ENCODE assay signal across 9 cellular contexts in genomic region chr1:14685078-14685477, GRCh38.
"Had no signal": no experiment of that assay in that cellular context is flagged by ENCODE, and none has a peak within 500 bp of the region (broad histone marks: within the 10 kb centered on the region; RNA-seq: fewer than 3 reads in every experiment).

No MANE protein-coding gene starts in this region.

- H3K4me1 ChIP-seq: HAP-1 had no signal

- DNase-seq: GM23248, GOT3, H7, KBM-7 had no signal

- H2AFZ ChIP-seq: GM23248 had no signal

- H3K4me3 Mint-ChIP-seq: IgD-negative memory B cell had no signal

- H3K4me1 Mint-ChIP-seq: IgD-negative memory B cell had no signal

- H3K36me3 ChIP-seq: HAP-1 had no signal

- H3K27ac Mint-ChIP-seq: IgD-negative memory B cell had no signal

- H3K9me3 ChIP-seq: HAP-1 had no signal

- ATAC-seq: HCT116, HepG2 had no signal

- H3K36me3 Mint-ChIP-seq: IgD-negative memory B cell had no signal

- H3K4me3 ChIP-seq: GM23248, HAP-1 had no signal

- H3K9ac ChIP-seq: GM23248 had no signal

- H3K27ac ChIP-seq: GM23248, HL-60 had no signal
